ENCODE assay signal across 12 cellular contexts in the genomic region with DNA sequence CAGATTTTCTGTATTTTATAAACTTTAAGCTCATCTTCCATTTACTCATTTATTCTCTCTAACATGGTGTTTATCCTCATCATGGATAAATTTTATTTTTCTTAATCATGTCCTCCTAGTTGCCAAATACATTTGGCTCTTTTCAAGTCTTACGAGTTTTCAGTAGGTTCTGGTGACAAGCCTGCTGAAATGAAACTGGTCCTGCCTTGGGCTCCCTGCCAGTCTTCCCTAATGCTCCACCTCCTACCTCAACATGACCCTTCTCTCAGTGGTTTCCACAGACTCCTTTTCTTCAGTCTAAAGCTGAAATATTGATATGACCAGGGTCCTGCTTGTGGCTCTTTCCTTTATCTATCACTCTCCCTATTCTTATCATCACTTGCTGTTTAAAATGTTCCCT.
A peak's percentile ranks its signal among the peaks of the same experiment; 100 is the strongest.
DNase-seq lines count a peak whose midpoint lies in the region; TF ChIP-seq lines count a peak whose summit lies in the region.
"Had no signal": no experiment of that assay in that cellular context is flagged by ENCODE, and none has a peak within 500 bp of the region (broad histone marks: within the 10 kb centered on the region; RNA-seq: fewer than 3 reads in every experiment).

No MANE protein-coding gene starts in this region.

- DNase-seq in AG20443 (ENCODE audit: low spot score), result peak; percentile 7
- DNase-seq in H4 (ENCODE audit: low spot score), result peak; percentile 4
- peak; percentile 53 to 68 for DNase-seq in cardiac fibroblast (ENCODE audit: low read depth in 2 of 2)
- DNase-seq in osteoblast (ENCODE audit: insufficient read length, low spot score, missing footprints), result no peak
- no peak for DNase-seq in hippocampal formation (lab: John Stamatoyannopoulos, UW)
- no peak for DNase-seq in tibial artery
- DNase-seq in mesenteric fat pad (ENCODE audit: low spot score), result no peak
- DNase-seq: BE2C; Caco-2; CD8-positive, alpha-beta memory T cell; DND-41; GF-D8 had no signal

- H3K27me3 ChIP-seq in osteoblast (ENCODE audit: insufficient read depth, low read length) (no peaks in the 10 kb centered on the region), tibial artery (no peaks in the 10 kb centered on the region)
- H3K27me3 ChIP-seq: BE2C had no signal

- H3K4me3 ChIP-seq in cardiac fibroblast (replicated peaks in 1 of 2; ENCODE audit: low read depth in 2 of 2, low read length in 2 of 2), result no peak overlapping the region
- H3K4me3 ChIP-seq in osteoblast (ENCODE audit: insufficient read depth, low read length), result no peak overlapping the region
- H3K4me3 ChIP-seq in tibial artery, result no peak overlapping the region

- H3K4me1 ChIP-seq in osteoblast (ENCODE audit: insufficient read depth, low read length) (peaks cover 24% of the 10 kb centered on the region), tibial artery (peaks cover 0 to 18% (median 0%) of the 10 kb centered on the region in 4 donors)
- H3K4me1 ChIP-seq: BE2C, Caco-2 had no signal

- no peak overlapping the region for H2AFZ ChIP-seq in osteoblast (ENCODE audit: low read length)

- peak overlapping the region; percentile 7 for H3K4me2 ChIP-seq in osteoblast (ENCODE audit: insufficient read depth, low read length)

- intact Hi-C loops in tibial artery (cut with DNase I; ENCODE audit: low total_unique reads), result no loop called here

- no peak overlapping the region for H3K27ac ChIP-seq in osteoblast (ENCODE audit: low read depth, low read length)
- no peak overlapping the region for H3K27ac ChIP-seq in tibial artery

- no peaks in the 10 kb centered on the region for H4K20me1 ChIP-seq in osteoblast (ENCODE audit: insufficient read depth, low read length)

- TF ChIP-seq CTCF in cardiac fibroblast (IDR thresholded peaks at IDR 0.05; ENCODE audit: low read depth, low read length) (no peak), osteoblast (IDR thresholded peaks at IDR 0.05; ENCODE audit: extremely low read depth, low read depth, low read length) (no peak), tibial artery (IDR thresholded peaks at IDR 0.05) (no peak)

- H3K9me3 ChIP-seq in osteoblast (ENCODE audit: low read depth, low read length) (no peaks in the 10 kb centered on the region), tibial artery (no peaks in the 10 kb centered on the region)
- H3K9me3 ChIP-seq: BE2C, Caco-2 had no signal

- H3K36me3 ChIP-seq in osteoblast (ENCODE audit: insufficient read depth, low read length), result no peaks in the 10 kb centered on the region
- no peaks in the 10 kb centered on the region for H3K36me3 ChIP-seq in tibial artery
- H3K36me3 ChIP-seq: BE2C had no signal

- peaks cover 58% of the 10 kb centered on the region for H3K79me2 ChIP-seq in osteoblast (ENCODE audit: insufficient read depth, low read length)

Comparison
In these comparisons a context has a peak if more than half of its experiments do, and no peak if none do; other contexts are left out.
1. DNase-seq: peak in AG20443 (single experiment), H4 (single experiment) and cardiac fibroblast (2 of 2); none in osteoblast (single experiment), hippocampal formation (0 of 2), tibial artery (0 of 2) and mesenteric fat pad (single experiment).